26 cellular contexts compared by ENCODE assay signal in the genomic region with DNA sequence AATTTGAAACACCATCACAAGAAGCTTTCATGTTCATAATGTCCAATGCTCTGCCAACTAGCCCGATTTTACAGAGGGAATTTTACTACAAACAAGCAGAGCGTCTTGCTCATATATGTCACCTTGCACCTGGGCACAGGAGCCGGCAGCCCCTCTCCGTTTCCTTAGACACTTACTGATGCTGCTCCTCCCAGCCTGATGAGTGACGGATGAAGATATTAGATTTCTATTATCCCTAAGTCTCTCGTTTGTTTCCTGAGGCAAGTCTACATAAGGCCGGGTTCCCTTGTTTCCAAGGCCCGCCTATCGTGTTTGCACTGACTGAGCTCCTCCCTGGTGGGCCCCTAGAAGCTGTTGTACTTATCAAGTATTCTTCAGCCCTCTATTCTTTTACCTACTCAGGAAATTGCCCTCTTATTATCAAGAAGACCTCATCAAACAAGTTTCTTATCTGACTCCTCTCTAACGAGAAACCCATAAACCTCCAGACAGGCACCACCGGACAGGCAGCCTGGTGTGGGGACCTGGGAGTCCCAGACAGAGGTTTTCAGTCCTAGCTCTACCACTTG. TPM values are rescaled to one million over a fixed set of nuclear protein-coding genes. Genes with fewer than 3 reads are reported as not detected.
DNase-seq lines count a peak whose midpoint lies in the region; ATAC-seq, FAIRE-seq and TF ChIP-seq lines count a peak whose summit lies in the region.
"Had no signal": no experiment of that assay in that cellular context is flagged by ENCODE, and none has a peak within 500 bp of the region (broad histone marks: within the 10 kb centered on the region; RNA-seq: fewer than 3 reads in every experiment).

No MANE protein-coding gene starts in this region.

- TF ChIP-seq CTCF in HepG2 (CRISPR knock-in tag; IDR thresholded peaks at IDR 0.05) = no peak
- no peak for TF ChIP-seq CTCF in right lobe of liver (IDR thresholded peaks at IDR 0.05)
- no peak for TF ChIP-seq CTCF in colonic mucosa (IDR thresholded peaks at IDR 0.05)
- no peak for TF ChIP-seq CTCF in nephron (IDR thresholded peaks at IDR 0.05; ENCODE audit: unreplicated experiment in 3 of 3)

- peak overlapping the region in 1 of 3 experiments; percentile 0 for H3K4me3 Mint-ChIP-seq in nephron
- H3K4me3 Mint-ChIP-seq: activated CD4-positive, alpha-beta T cell treated with anti-CD3 and anti-CD28 coated beads for 36 hours; activated naive CD4-positive, alpha-beta T cell treated with anti-CD3 and anti-CD28 coated beads, Interleukin-2, amount 10 ng/mL, durations not matched to agents 7 days and 5 days; activated T-cell treated with anti-CD3 and anti-CD28 coated beads, Interleukin-2, amount 50 U/mL, for 4 hours; H9 had no signal

- no peak for TF ChIP-seq EP300 in HepG2 (IDR thresholded peaks at IDR 0.05; ENCODE audit: low read depth in 2 of 2, low read length in 2 of 2)
- no peak for TF ChIP-seq EP300 in HepG2 (CRISPR knock-in tag; IDR thresholded peaks at IDR 0.05; ENCODE audit: borderline replicate concordance)

- intact Hi-C loops in HepG2 (cut with micrococcal nuclease; ENCODE audit: unreplicated experiment) = no loop called here
- intact Hi-C loops in right lobe of liver (cut with DNase I) = no loop called here
- intact Hi-C loops in colonic mucosa (cut with DNase I) = no loop called here

- H2AFZ ChIP-seq in HepG2 (ENCODE audit: low read length) = no peak overlapping the region

- ATAC-seq in HepG2 (no peak; the same call in 2 of the 3 replicates), right lobe of liver (no peak), HG02798 (IDR thresholded peaks at IDR 0.05; ENCODE audit: poor library complexity, unreplicated experiment) (no peak), HG02642 (IDR thresholded peaks at IDR 0.05; ENCODE audit: poor library complexity, unreplicated experiment) (no peak)
- ATAC-seq: activated CD4-positive, alpha-beta T cell treated with anti-CD3 and anti-CD28 coated beads for 36 hours; activated T-cell treated with anti-CD3 and anti-CD28 coated beads, Interleukin-2, amount 50 U/mL, for 4 hours had no signal

- H3K27ac Mint-ChIP-seq in nephron = peak overlapping the region in 2 of 3 experiments; percentile 23 to 32
- H3K27ac Mint-ChIP-seq: activated CD4-positive, alpha-beta T cell treated with anti-CD3 and anti-CD28 coated beads for 36 hours; activated naive CD4-positive, alpha-beta T cell treated with anti-CD3 and anti-CD28 coated beads, Interleukin-2, amount 10 ng/mL, durations not matched to agents 7 days and 5 days; H9 had no signal

- H3K27ac ChIP-seq in HepG2 (ENCODE audit: extremely low read length, insufficient read depth, low read length) (peak overlapping the region; percentile 4), right lobe of liver (no peak overlapping the region), colonic mucosa (peak overlapping the region; percentile 81)
- H3K27ac ChIP-seq: C4-2B had no signal

- H3K4me1 ChIP-seq in HepG2 (ENCODE audit: insufficient read depth, low read length) = peaks cover 94% of the 10 kb centered on the region
- H3K4me1 ChIP-seq in right lobe of liver = peaks cover 0 to 26% (median 12%) of the 10 kb centered on the region in 4 donors
- peaks cover 37% of the 10 kb centered on the region for H3K4me1 ChIP-seq in colonic mucosa

- peaks cover 4% of the 10 kb centered on the region for H3K27me3 Mint-ChIP-seq in nephron (ENCODE audit: low read depth)
- H3K27me3 Mint-ChIP-seq: activated CD4-positive, alpha-beta T cell treated with anti-CD3 and anti-CD28 coated beads for 36 hours had no signal

- no peak for TF ChIP-seq RAD21 in HepG2 (CRISPR knock-in tag; IDR thresholded peaks at IDR 0.05)

- CTCF ChIA-PET in HepG2 (lab: Yijun Ruan, JAX; ENCODE audit: low intra/inter-chr PET ratio, low total read pairs) = no interaction called here

- peak overlapping the region; percentile 14; the same call in 1 of the 2 replicates for H3K4me2 ChIP-seq in HepG2 (ENCODE audit: low read depth, low read length)

- H3K9ac ChIP-seq in HepG2 (ENCODE audit: insufficient read depth, low read depth, low read length) (no peak overlapping the region; the same call in 1 of the 2 replicates), colonic mucosa (ENCODE audit: low read depth in 2 of 2, low read length in 2 of 2) (peak overlapping the region in 1 of 2 donors; percentile 79)

- no peak for TF ChIP-seq POLR2A in HepG2 (IDR thresholded peaks at IDR 0.05; ENCODE audit: insufficient read depth in 1 of 2, low read depth in 2 of 2, low read length in 2 of 2)
- TF ChIP-seq POLR2A in right lobe of liver (IDR thresholded peaks at IDR 0.05) = no peak

- peaks cover 95% of the 10 kb centered on the region for H3K79me2 ChIP-seq in HepG2 (ENCODE audit: insufficient read depth, low read length)

- 60% methylated on average over 11 of the region's 11 CpGs for WGBS in HepG2 (ENCODE audit: low lambda C conversion rate)
- 85% methylated on average over 11 of the region's 11 CpGs for WGBS in right lobe of liver (ENCODE audit: insufficient coverage, low coverage, low lambda C conversion rate, missing lambda C conversion rate)

- H3K36me3 Mint-ChIP-seq in nephron (ENCODE audit: low read depth) = peaks cover 3% of the 10 kb centered on the region
- H3K36me3 Mint-ChIP-seq: activated naive CD4-positive, alpha-beta T cell treated with anti-CD3 and anti-CD28 coated beads, Interleukin-2, amount 10 ng/mL, durations not matched to agents 7 days and 5 days had no signal

- H3K27me3 ChIP-seq in HepG2 (ENCODE audit: control insufficient read depth in 1 of 2, insufficient read depth in 2 of 2, low read length in 2 of 2) = no peaks in the 10 kb centered on the region
- no peaks in the 10 kb centered on the region for H3K27me3 ChIP-seq in right lobe of liver
- H3K27me3 ChIP-seq in colonic mucosa = no peaks in the 10 kb centered on the region
- H3K27me3 ChIP-seq: dorsolateral prefrontal cortex, stomach, upper lobe of left lung had no signal

- in situ Hi-C loops in HepG2 (cut with HindIII; ENCODE audit: extremely low pct_ligation_motif_present, low pct_unique_long_range_greater_than_20kb) = no loop called here

- POLR2A ChIA-PET in HepG2 (lab: Yijun Ruan, JAX) = interaction anchor here (1.0 to 1.9 kb wide), 4 partner anchors 10 to 43 kb away, joined by 3 to 11 read pairs (median 4); no protein-coding TSS in a partner anchor

- H3K9me3 ChIP-seq in HepG2 (ENCODE audit: low read length) (no peaks in the 10 kb centered on the region), right lobe of liver (no peaks in the 10 kb centered on the region), colonic mucosa (no peaks in the 10 kb centered on the region)
- H3K9me3 ChIP-seq: stomach had no signal

- H3K4me1 Mint-ChIP-seq in nephron = peaks cover 76% of the 10 kb centered on the region
- H3K4me1 Mint-ChIP-seq: activated CD4-positive, alpha-beta T cell treated with anti-CD3 and anti-CD28 coated beads for 36 hours; activated naive CD4-positive, alpha-beta T cell treated with anti-CD3 and anti-CD28 coated beads, Interleukin-2, amount 10 ng/mL, durations not matched to agents 7 days and 5 days had no signal

- H4K20me1 ChIP-seq in HepG2 (ENCODE audit: insufficient read depth, low read length) = peaks cover 33% of the 10 kb centered on the region

- peaks cover 0 to 5% of the 10 kb centered on the region in 2 experiments; a peak in 2 of 5 replicates for H3K36me3 ChIP-seq in HepG2 (replicated peaks in 1 of 2; ENCODE audit: control insufficient read depth in 1 of 2, insufficient read depth in 2 of 2, low read length in 2 of 2)
- no peaks in the 10 kb centered on the region for H3K36me3 ChIP-seq in right lobe of liver
- H3K36me3 ChIP-seq in colonic mucosa = no peaks in the 10 kb centered on the region
- H3K36me3 ChIP-seq: stomach, upper lobe of left lung had no signal

- no peak for FAIRE-seq in HepG2 (lab: Jason Lieb, UNC)
- FAIRE-seq: G401.6, GM18507 had no signal

- BruUV-seq in HepG2 (replicated peaks; lab: Mats Ljungman, UMichigan) = no TSS peak

- DNase-seq in HepG2 (ENCODE audit: low spot score) = no peak
- no peak for DNase-seq in right lobe of liver
- no peak for DNase-seq in colonic mucosa
- DNase-seq in SIG-M5 treated with dmso at 0.1 percent for 504 hours (lab: John Stamatoyannopoulos, UW; ENCODE audit: unreplicated experiment) = no peak
- DNase-seq in DMS53 (lab: John Stamatoyannopoulos, UW) = no peak
- DNase-seq: ACHN; activated CD4-positive, alpha-beta T cell treated with anti-CD3 and anti-CD28 coated beads for 36 hours; activated naive CD4-positive, alpha-beta T cell treated with anti-CD3 and anti-CD28 coated beads, Interleukin-2, amount 10 ng/mL, durations not matched to agents 7 days and 5 days; activated T-cell treated with anti-CD3 and anti-CD28 coated beads, Interleukin-2, amount 50 U/mL, for 4 hours; amygdala; central memory CD4-positive, alpha-beta T cell; dorsolateral prefrontal cortex; H9; KBM-7; NCI-H1436; NCI-H774; stimulated activated CD4-positive, alpha-beta T cell treated with anti-CD3 and anti-CD28 coated beads, Interleukin-12 subunit alpha, Interleukin-12 subunit beta, amount 100 ng/mL, for 4 hours; stomach; T1000; upper lobe of left lung had no signal

- peaks cover 4% of the 10 kb centered on the region for H3K9me3 Mint-ChIP-seq in nephron
- H3K9me3 Mint-ChIP-seq: activated naive CD4-positive, alpha-beta T cell treated with anti-CD3 and anti-CD28 coated beads, Interleukin-2, amount 10 ng/mL, durations not matched to agents 7 days and 5 days; activated T-cell treated with anti-CD3 and anti-CD28 coated beads, Interleukin-2, amount 50 U/mL, for 4 hours had no signal

- H3K4me3 ChIP-seq in HepG2 (replicated peaks in 1 of 3; ENCODE audit: insufficient read depth in 1 of 3, low read depth in 2 of 3, low read length in 3 of 3) (no peak overlapping the region), right lobe of liver (no peak overlapping the region), colonic mucosa (no peak overlapping the region)
- H3K4me3 ChIP-seq: dorsolateral prefrontal cortex, stomach, upper lobe of left lung had no signal

RNA-seq across cellular contexts. Expression of a gene that starts 18.5 kb away (rescaled TPM):
- total RNA-seq in HepG2 (2016; rRNA removed; fragmentation: Illumina TruSeq; extraction: Trizol) (11.3 and 11.9 TPM in 2 replicates), right lobe of liver (10 to 100 TPM in 3 of 6 experiments, 1 to 10 TPM in 3; 3.0 to 38.3 (median 10.0) TPM), colonic mucosa (10 to 100 TPM; 37.5 to 40.8 TPM)
- 4.0 and 4.5 TPM in 2 replicates for total RNA-seq in HepG2 (2016; cell fraction: cytosol; rRNA removed; fragmentation: Illumina TruSeq; extraction: Trizol; ENCODE audit: low read depth)
- total RNA-seq in HepG2 (2016; cell fraction: insoluble cytoplasmic fraction; rRNA removed; fragmentation: Illumina TruSeq; extraction: Trizol) = 9.8 and 11.8 TPM in 2 replicates
- total RNA-seq in HepG2 (2016; cell fraction: membrane; rRNA removed; fragmentation: Illumina TruSeq; extraction: Trizol) = 5.9 and 6.1 TPM in 2 replicates
- 16.3 and 19.2 TPM in 2 replicates for total RNA-seq in HepG2 (2016; cell fraction: nucleus; rRNA removed; fragmentation: Illumina TruSeq; extraction: Trizol)
- polyA plus RNA-seq in HepG2 (2011; rRNA removed) = 11.1 and 12.3 TPM in 2 replicates
- polyA plus RNA-seq in HepG2 (2011; cell fraction: cytosol; rRNA removed) = 6.6 and 7.4 TPM in 2 replicates
- polyA plus RNA-seq in HepG2 (2011; cell fraction: nucleus; rRNA removed) = 57.1 and 64.0 TPM in 2 replicates
- polyA plus RNA-seq in HepG2 (2012) = 17.1 and 19.3 TPM in 2 replicates
- 0.71 and 0.86 TPM in 2 replicates for polyA plus RNA-seq in HepG2 (2016; cell fraction: cytosol; fragmentation: Illumina TruSeq; extraction: Trizol; ENCODE audit: low read depth)
- 12.9 and 16.7 TPM in 2 replicates for polyA plus RNA-seq in HepG2 (2016; cell fraction: insoluble cytoplasmic fraction; fragmentation: Illumina TruSeq; extraction: Trizol; ENCODE audit: low read depth)
- 3.4 and 3.5 TPM in 2 replicates for polyA plus RNA-seq in HepG2 (2016; cell fraction: membrane; fragmentation: Illumina TruSeq; extraction: Trizol; ENCODE audit: low read depth)
- polyA plus RNA-seq in HepG2 (2016; cell fraction: nucleus; fragmentation: Illumina TruSeq; extraction: Trizol; ENCODE audit: insufficient read depth, low read depth) = 64.6 and 72.1 TPM in 2 replicates
- 15.4 and 19.2 TPM in 2 replicates for polyA minus RNA-seq in HepG2 (2011; rRNA and poly(A)+ RNA removed; ENCODE audit: low replicate concordance)
- 13.5 and 14.3 TPM in 2 replicates for polyA minus RNA-seq in HepG2 (2011; cell fraction: cytosol; rRNA and poly(A)+ RNA removed)
- polyA minus RNA-seq in HepG2 (2011; cell fraction: nucleus; rRNA and poly(A)+ RNA removed) = 19.7 and 22.9 TPM in 2 replicates

Comparison
In these comparisons a context has a peak if more than half of its experiments do, and no peak if none do; other contexts are left out.
1. H3K27ac ChIP-seq: peak in HepG2 (single experiment) and colonic mucosa (single experiment); none in right lobe of liver (0 of 3).